Comparison of ENCODE assay signal across 10 cellular contexts in the genomic region with DNA sequence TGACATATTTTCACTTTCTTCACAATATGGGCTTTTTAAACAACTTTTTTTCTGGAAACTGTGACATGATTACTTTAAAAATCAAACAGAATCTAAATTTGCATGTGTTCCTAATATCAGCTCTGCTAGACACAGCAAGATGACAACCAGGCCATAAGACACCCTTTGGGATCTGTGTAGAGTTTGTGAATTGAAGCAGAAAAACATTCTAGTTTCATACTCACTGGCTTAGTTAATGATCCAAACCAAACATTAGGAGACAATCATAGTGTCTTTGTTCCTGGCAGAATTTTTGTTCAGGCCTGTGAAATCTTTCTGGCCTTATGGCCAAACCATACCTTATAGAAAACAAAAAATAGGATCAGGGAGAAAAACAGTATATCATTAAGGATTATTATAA.
DNase-seq lines count a peak whose midpoint lies in the region; ATAC-seq and TF ChIP-seq lines count a peak whose summit lies in the region.
"Had no signal": no experiment of that assay in that cellular context is flagged by ENCODE, and none has a peak within 500 bp of the region (broad histone marks: within the 10 kb centered on the region; RNA-seq: fewer than 3 reads in every experiment).

No MANE protein-coding gene starts in this region.

- H3K36me3 Mint-ChIP-seq in chondrocyte (ENCODE audit: low read depth), result no peaks in the 10 kb centered on the region

- peak overlapping the region; percentile 21; the same call in 1 of the 2 replicates for H3K4me3 ChIP-seq in GM12865 (ENCODE audit: low read depth, low read length)
- H3K4me3 ChIP-seq: PC-9 had no signal

- ATAC-seq in GM21367 (IDR thresholded peaks at IDR 0.05; ENCODE audit: unreplicated experiment) (peak; percentile 66), HG03066 (IDR thresholded peaks at IDR 0.05; ENCODE audit: low read depth, unreplicated experiment) (peak; percentile 69)

- H3K4me3 Mint-ChIP-seq in chondrocyte (ENCODE audit: unreplicated experiment), result no peak overlapping the region

- DNase-seq in GM12865 (ENCODE audit: low read depth), result peak; percentile 7
- DNase-seq in chondrocyte (ENCODE audit: low spot score), result no peak
- DNase-seq in NCI-H1930 (lab: John Stamatoyannopoulos, UW), result no peak
- DNase-seq in HPDE6-E6E7 (ENCODE audit: extremely low spot score), result no peak
- no peak for DNase-seq in C1 segment of cervical spinal cord (lab: John Stamatoyannopoulos, UW)
- no peak for DNase-seq in NCI-H187 treated with DMSO at 0.1 percent for 48 hours (lab: John Stamatoyannopoulos, UW)
- DNase-seq: PC-9, trophoblast cell had no signal

- TF ChIP-seq CTCF in GM12865 (IDR thresholded peaks at IDR 0.05; ENCODE audit: insufficient read depth, low read depth, low read length, missing control alignments) (no peak), chondrocyte (IDR thresholded peaks at IDR 0.05) (no peak)

- H3K4me1 Mint-ChIP-seq in chondrocyte (ENCODE audit: low read depth), result peaks cover 39% of the 10 kb centered on the region

- peak overlapping the region; percentile 65 for H3K27ac Mint-ChIP-seq in chondrocyte (ENCODE audit: unreplicated experiment)

- no peaks in the 10 kb centered on the region for H3K9me3 Mint-ChIP-seq in chondrocyte (ENCODE audit: low read depth)

- H3K27me3 Mint-ChIP-seq in chondrocyte (ENCODE audit: low read depth), result no peaks in the 10 kb centered on the region
